In the genomic region with DNA sequence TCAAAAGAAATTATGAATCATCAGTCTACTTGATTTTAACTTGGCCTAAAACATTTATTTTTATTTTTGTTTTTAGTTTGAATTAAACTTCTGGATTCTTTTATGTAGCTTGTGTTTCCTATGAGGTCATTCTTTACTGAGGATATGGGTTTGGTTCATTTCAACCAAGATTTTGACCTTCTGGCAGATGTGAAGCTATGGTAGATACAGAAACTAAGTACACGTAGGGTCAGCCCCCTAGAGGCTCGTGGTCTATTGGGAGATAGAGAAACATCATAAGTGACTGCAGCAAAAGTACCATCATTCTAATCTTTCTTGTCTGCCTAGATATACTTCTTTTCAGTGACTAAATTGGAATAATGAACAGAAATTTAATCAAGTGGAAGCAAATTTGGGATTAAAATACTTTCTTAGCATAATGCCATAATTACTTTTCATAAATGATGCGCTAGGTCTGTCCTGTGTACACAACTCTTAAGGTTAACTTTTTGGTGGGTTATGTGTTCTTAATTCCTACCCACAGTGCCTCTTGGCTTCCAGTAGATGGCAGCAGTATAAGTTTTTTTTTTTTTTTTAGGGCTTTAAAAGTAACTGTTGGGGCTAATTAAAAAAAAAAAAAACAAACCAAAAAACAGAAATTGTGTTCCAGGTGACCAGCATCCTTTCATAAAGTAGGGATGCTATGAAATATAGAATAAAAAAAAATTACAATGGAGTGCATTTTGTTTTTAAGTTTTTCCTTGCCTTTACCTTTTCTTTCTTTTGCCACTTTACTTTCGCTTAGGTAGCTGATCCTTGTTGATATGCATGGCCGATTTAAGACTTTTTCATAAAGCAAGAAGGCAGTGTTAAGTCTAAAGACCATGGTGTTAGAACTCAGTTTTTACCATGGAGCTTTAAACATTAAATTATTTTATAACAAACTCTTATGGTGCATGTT, we compare ENCODE assay signal across 8 cellular contexts.
DNase-seq lines count a peak whose midpoint lies in the region; ATAC-seq and TF ChIP-seq lines count a peak whose summit lies in the region.

No MANE protein-coding gene starts in this region.

- ATAC-seq in HG03159 (IDR thresholded peaks at IDR 0.05; ENCODE audit: unreplicated experiment) (no peak), GM19467 (IDR thresholded peaks at IDR 0.05; ENCODE audit: unreplicated experiment) (no peak), HG03097 (IDR thresholded peaks at IDR 0.05; ENCODE audit: low FRiP score, unreplicated experiment) (no peak)

- peak; percentile 31; the same call in 1 of the 2 replicates for TF ChIP-seq CTCF in GM12875 (IDR thresholded peaks at IDR 0.05; ENCODE audit: borderline replicate concordance, insufficient read depth, low read depth, low read length)

- no peaks in the 10 kb centered on the region for H3K9me3 ChIP-seq in SK-N-MC (ENCODE audit: low read depth, low read length)

- H3K4me1 Mint-ChIP-seq in stimulated activated naive CD8-positive, alpha-beta T cell treated with anti-CD3 and anti-CD28 coated beads, Interleukin-15, Interleukin-2, amounts not matched to agents 100 ng/mL and 50 ng/mL, for 24 hours (ENCODE audit: low read depth), result peaks cover 31% of the 10 kb centered on the region

- peak; percentile 35 for DNase-seq in AG08395 (ENCODE audit: low spot score)
- no peak for DNase-seq in SK-N-MC (ENCODE audit: low read depth, low spot score)
- peak; percentile 33 for DNase-seq in germinal center (ENCODE audit: low spot score)

- H3K27ac Mint-ChIP-seq in stimulated activated naive CD8-positive, alpha-beta T cell treated with anti-CD3 and anti-CD28 coated beads, Interleukin-15, Interleukin-2, amounts not matched to agents 100 ng/mL and 50 ng/mL, for 24 hours, result peak overlapping the region; percentile 91

- H3K4me3 Mint-ChIP-seq in stimulated activated naive CD8-positive, alpha-beta T cell treated with anti-CD3 and anti-CD28 coated beads, Interleukin-15, Interleukin-2, amounts not matched to agents 100 ng/mL and 50 ng/mL, for 24 hours, result peak overlapping the region; percentile 44

- no peaks in the 10 kb centered on the region for H3K27me3 Mint-ChIP-seq in stimulated activated naive CD8-positive, alpha-beta T cell treated with anti-CD3 and anti-CD28 coated beads, Interleukin-15, Interleukin-2, amounts not matched to agents 100 ng/mL and 50 ng/mL, for 24 hours

- H3K9me3 Mint-ChIP-seq in stimulated activated naive CD8-positive, alpha-beta T cell treated with anti-CD3 and anti-CD28 coated beads, Interleukin-15, Interleukin-2, amounts not matched to agents 100 ng/mL and 50 ng/mL, for 24 hours, result no peaks in the 10 kb centered on the region

- H3K36me3 Mint-ChIP-seq in stimulated activated naive CD8-positive, alpha-beta T cell treated with anti-CD3 and anti-CD28 coated beads, Interleukin-15, Interleukin-2, amounts not matched to agents 100 ng/mL and 50 ng/mL, for 24 hours (ENCODE audit: low read depth), result peaks cover 43% of the 10 kb centered on the region

- no peak overlapping the region for H3K4me3 ChIP-seq in GM12875 (ENCODE audit: low read depth, low read length)
- no peak overlapping the region for H3K4me3 ChIP-seq in SK-N-MC

- no peak overlapping the region for H3K9ac ChIP-seq in SK-N-MC (ENCODE audit: insufficient read length)

- peaks cover 47% of the 10 kb centered on the region for H3K36me3 ChIP-seq in SK-N-MC (ENCODE audit: insufficient read depth, low read length)

- 0 out of 2 replicates have a peak overlapping the region, but pooled peaks have one; percentile 56 for H3K27ac ChIP-seq in SK-N-MC
